ENCODE assay signal across 8 cellular contexts in the genomic region with DNA sequence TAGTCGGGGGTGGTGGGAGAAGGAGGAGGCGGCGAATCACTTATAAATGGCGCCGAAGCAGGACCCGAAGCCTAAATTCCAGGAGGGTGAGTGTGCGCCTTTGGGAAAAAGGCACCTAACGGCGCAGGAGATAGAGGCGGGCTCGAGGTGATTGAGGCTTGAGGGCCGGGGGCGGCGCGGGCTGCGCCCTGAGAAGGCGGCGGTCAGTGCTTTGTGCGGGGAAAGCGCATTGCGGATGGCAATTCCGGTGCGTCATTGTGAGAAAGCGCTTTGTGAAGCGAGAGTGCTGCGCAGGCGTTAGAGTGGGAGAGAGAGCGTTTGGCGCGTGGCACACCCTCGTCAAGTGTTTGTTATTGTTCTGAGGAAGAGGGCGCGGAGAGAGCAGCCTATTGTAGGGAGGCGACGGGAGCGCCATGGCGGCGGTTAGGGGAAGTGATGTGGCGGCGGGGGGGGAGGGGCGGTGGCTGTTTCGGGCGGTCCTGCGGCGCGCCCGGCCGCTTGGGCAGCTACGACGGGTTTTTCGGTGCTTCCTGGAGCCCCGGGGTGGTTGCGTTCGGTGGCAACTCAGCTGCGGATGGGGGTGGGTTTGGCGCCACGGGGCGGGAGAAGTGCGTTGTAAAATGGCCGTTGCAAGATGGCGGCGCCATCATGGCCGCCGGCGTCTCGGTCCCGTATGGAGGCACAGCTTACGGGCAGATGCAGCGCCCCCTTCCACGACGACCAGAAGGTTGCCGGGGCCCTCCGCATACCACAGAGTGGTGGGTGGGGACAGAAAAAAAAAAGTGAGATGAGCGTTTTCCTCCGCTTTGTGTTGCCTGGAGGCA. TPM values are rescaled to one million over a fixed set of nuclear protein-coding genes. Genes with fewer than 3 reads are reported as not detected.
DNase-seq lines count a peak whose midpoint lies in the region; ATAC-seq and TF ChIP-seq lines count a peak whose summit lies in the region.

No MANE protein-coding gene starts in this region.

- H2AFZ ChIP-seq in parathyroid adenoma: peak overlapping the region; percentile 82

- H3K4me3 Mint-ChIP-seq in activated naive CD8-positive, alpha-beta T cell treated with anti-CD3 and anti-CD28 coated beads for 36 hours: peak overlapping the region; percentile 93

- peak overlapping the region; percentile 100 for H3K27ac ChIP-seq in parathyroid adenoma
- peak overlapping the region; percentile 99 to 100 for H3K27ac ChIP-seq in tibial artery

- H3K9me3 Mint-ChIP-seq in activated naive CD8-positive, alpha-beta T cell treated with anti-CD3 and anti-CD28 coated beads for 36 hours: no peaks in the 10 kb centered on the region

- H3K36me3 ChIP-seq in parathyroid adenoma (ENCODE audit: control insufficient read depth, insufficient read depth, low read length) (no peaks in the 10 kb centered on the region), tibial artery (no peaks in the 10 kb centered on the region)

- no peaks in the 10 kb centered on the region for H3K9me3 ChIP-seq in parathyroid adenoma (ENCODE audit: control insufficient read depth, low read length)
- H3K9me3 ChIP-seq in tibial artery: no peaks in the 10 kb centered on the region

- no peaks in the 10 kb centered on the region for H3K27me3 Mint-ChIP-seq in activated naive CD8-positive, alpha-beta T cell treated with anti-CD3 and anti-CD28 coated beads for 36 hours

- H3K27me3 ChIP-seq in parathyroid adenoma (ENCODE audit: control insufficient read depth, insufficient read depth, low read length) (no peaks in the 10 kb centered on the region), tibial artery (no peaks in the 10 kb centered on the region)

- H3K27ac Mint-ChIP-seq in activated naive CD8-positive, alpha-beta T cell treated with anti-CD3 and anti-CD28 coated beads for 36 hours: peak overlapping the region; percentile 99

- peaks cover 25% of the 10 kb centered on the region for H3K79me2 ChIP-seq in parathyroid adenoma

- peak overlapping the region; percentile 64 for H3K4me2 ChIP-seq in parathyroid adenoma (ENCODE audit: low read length)

- peak overlapping the region; percentile 99 for H3K9ac ChIP-seq in parathyroid adenoma

- DNase-seq in GM10266 (ENCODE audit: extremely low spot score): peak; percentile 87
- DNase-seq in NCI-H1048 (lab: John Stamatoyannopoulos, UW): peak; percentile 76
- peak; percentile 41 for DNase-seq in SKM-1 (lab: John Stamatoyannopoulos, UW; ENCODE audit: unreplicated experiment)
- DNase-seq in activated naive CD8-positive, alpha-beta T cell treated with anti-CD3 and anti-CD28 coated beads for 36 hours: peak; percentile 91
- peak; percentile 95 for DNase-seq in Right ventricle myocardium inferior (ENCODE audit: missing footprints)
- DNase-seq in tibial artery: peak; percentile 66 to 84

- H3K4me1 ChIP-seq in parathyroid adenoma (peaks cover 6% of the 10 kb centered on the region), tibial artery (peaks cover 0 to 43% (median 32%) of the 10 kb centered on the region in 4 donors)

- ATAC-seq in HG02571 (IDR thresholded peaks at IDR 0.05; ENCODE audit: unreplicated experiment) (peak; percentile 68), Right ventricle myocardium inferior (peak; percentile 82)

- intact Hi-C loops in Right ventricle myocardium inferior (cut with DNase I): loop anchor here (5.0 kb wide), 1 partner anchor 61 kb away; the partner anchor contains the start of gene ADAMTS7
- intact Hi-C loops in tibial artery (cut with DNase I; ENCODE audit: low total_unique reads): loop anchor here (10.0 kb wide), 2 partner anchors 118 to 608 kb away; partner anchors contain the start of gene DNAJA4

- H3K4me1 Mint-ChIP-seq in activated naive CD8-positive, alpha-beta T cell treated with anti-CD3 and anti-CD28 coated beads for 36 hours: peaks cover 32% of the 10 kb centered on the region

- peak overlapping the region; percentile 100 for H3K4me3 ChIP-seq in parathyroid adenoma (ENCODE audit: low read depth, low read length)
- peak overlapping the region; percentile 92 to 96 for H3K4me3 ChIP-seq in tibial artery

- H3K36me3 Mint-ChIP-seq in activated naive CD8-positive, alpha-beta T cell treated with anti-CD3 and anti-CD28 coated beads for 36 hours: peaks cover 25% of the 10 kb centered on the region

- TF ChIP-seq CTCF in GM10266 (IDR thresholded peaks at IDR 0.05; ENCODE audit: control insufficient read depth, insufficient read depth, low read depth, missing control alignments) (peak; percentile 78), parathyroid adenoma (IDR thresholded peaks at IDR 0.05) (peak; percentile 6), tibial artery (IDR thresholded peaks at IDR 0.05) (peak; percentile 5 to 11)

RNA-seq across cellular contexts. Expression of gene MORF4L1, which starts 0.5 kb away (rescaled TPM):
- total RNA-seq in activated naive CD8-positive, alpha-beta T cell treated with anti-CD3 and anti-CD28 coated beads for 36 hours: 100 to 1,000 TPM; 275 to 293 TPM
- total RNA-seq in Right ventricle myocardium inferior: 333 TPM

Comparison
In these comparisons a context has a peak if more than half of its experiments do, and no peak if none do; other contexts are left out.
1. Peak in every context shown above with its lines: DNase-seq, ATAC-seq, H3K4me3 ChIP-seq and H3K27ac ChIP-seq.
2. DNase-seq: peak in every context shown above with its lines; median percentile 95 in Right ventricle myocardium inferior; 91 in activated naive CD8-positive, alpha-beta T cell treated with anti-CD3 and anti-CD28 coated beads for 36 hours; 87 in GM10266; 76 in NCI-H1048; 75 in tibial artery; 41 in SKM-1.
3. CTCF ChIP-seq: peak in every context shown above with its lines; median percentile 78 in GM10266; 8 in tibial artery; 6 in parathyroid adenoma.